In genomic region chr11:115147243-115147807, GRCh38 we compare ENCODE assay signal across 22 cellular contexts.
"Had no signal": no experiment of that assay in that cellular context is flagged by ENCODE, and none has a peak within 500 bp of the region (broad histone marks: within the 10 kb centered on the region; RNA-seq: fewer than 3 reads in every experiment).

No MANE protein-coding gene starts in this region.

- H3K9ac ChIP-seq: neural progenitor cell had no signal

- H3K4me2 ChIP-seq: neural progenitor cell, smooth muscle cell had no signal

- DNase-seq: dermis blood vessel endothelial cell; effector memory CD8-positive, alpha-beta T cell; head of caudate nucleus; naive thymus-derived CD4-positive, alpha-beta T cell; stimulated activated CD4-positive, alpha-beta T cell treated with anti-CD3 and anti-CD28 coated beads, Interleukin-12 subunit alpha, Interleukin-12 subunit beta, amount 100 ng/mL, for 4 hours; stimulated activated CD4-positive, alpha-beta T cell treated with anti-CD3 and anti-CD28 coated beads, Interleukin-1b, Interleukin-23, amount 100 ng/mL, for 48 hours; stimulated activated CD4-positive, alpha-beta T cell treated with anti-CD3 and anti-CD28 coated beads, Interleukin-4, amount 100 ng/mL, for 1 hour; stimulated activated CD8-positive, alpha-beta memory T cell treated with anti-CD3 and anti-CD28 coated beads, Interleukin-4, amount 100 ng/mL, for 48 hours; transverse colon had no signal

- H3K4me3 Mint-ChIP-seq: effector memory CD8-positive, alpha-beta T cell; memory B cell; naive thymus-derived CD4-positive, alpha-beta T cell; nephron; neural progenitor cell; stimulated activated naive CD8-positive, alpha-beta T cell treated with anti-CD3 and anti-CD28 coated beads, Interleukin-15, Interleukin-2, amounts not matched to agents 100 ng/mL and 50 ng/mL, for 24 hours had no signal

- H3K4me3 ChIP-seq: coronary artery, lung, neural progenitor cell, prostate gland, right atrium auricular region, smooth muscle cell, suprapubic skin, transverse colon, vagina had no signal

- H2AFZ ChIP-seq: neural progenitor cell had no signal

- H3K36me3 Mint-ChIP-seq: memory B cell; naive thymus-derived CD4-positive, alpha-beta T cell; neural progenitor cell had no signal

- ATAC-seq: effector memory CD8-positive, alpha-beta T cell; left lobe of liver; sciatic nerve had no signal

- H3K9me3 ChIP-seq: prostate gland, right atrium auricular region, suprapubic skin, transverse colon, vagina had no signal

- H3K27me3 ChIP-seq: neural progenitor cell, right atrium auricular region, transverse colon, vagina had no signal

- H3K27ac ChIP-seq: coronary artery, neural progenitor cell, prostate gland, right atrium auricular region, suprapubic skin, transverse colon, vagina had no signal

- H3K9me3 Mint-ChIP-seq: nephron, neural progenitor cell had no signal

- H3K36me3 ChIP-seq: neural progenitor cell, prostate gland, right atrium auricular region, suprapubic skin, transverse colon, vagina had no signal

- H3K4me1 Mint-ChIP-seq: neural progenitor cell had no signal

- H3K4me1 ChIP-seq: neural progenitor cell, prostate gland, right atrium auricular region, suprapubic skin, transverse colon, vagina had no signal

- H3K27ac Mint-ChIP-seq: memory B cell; naive thymus-derived CD4-positive, alpha-beta T cell; neural progenitor cell; stimulated activated naive CD8-positive, alpha-beta T cell treated with anti-CD3 and anti-CD28 coated beads, Interleukin-15, Interleukin-2, amounts not matched to agents 100 ng/mL and 50 ng/mL, for 24 hours had no signal
